ENCODE assay signal across 9 cellular contexts in the genomic region with DNA sequence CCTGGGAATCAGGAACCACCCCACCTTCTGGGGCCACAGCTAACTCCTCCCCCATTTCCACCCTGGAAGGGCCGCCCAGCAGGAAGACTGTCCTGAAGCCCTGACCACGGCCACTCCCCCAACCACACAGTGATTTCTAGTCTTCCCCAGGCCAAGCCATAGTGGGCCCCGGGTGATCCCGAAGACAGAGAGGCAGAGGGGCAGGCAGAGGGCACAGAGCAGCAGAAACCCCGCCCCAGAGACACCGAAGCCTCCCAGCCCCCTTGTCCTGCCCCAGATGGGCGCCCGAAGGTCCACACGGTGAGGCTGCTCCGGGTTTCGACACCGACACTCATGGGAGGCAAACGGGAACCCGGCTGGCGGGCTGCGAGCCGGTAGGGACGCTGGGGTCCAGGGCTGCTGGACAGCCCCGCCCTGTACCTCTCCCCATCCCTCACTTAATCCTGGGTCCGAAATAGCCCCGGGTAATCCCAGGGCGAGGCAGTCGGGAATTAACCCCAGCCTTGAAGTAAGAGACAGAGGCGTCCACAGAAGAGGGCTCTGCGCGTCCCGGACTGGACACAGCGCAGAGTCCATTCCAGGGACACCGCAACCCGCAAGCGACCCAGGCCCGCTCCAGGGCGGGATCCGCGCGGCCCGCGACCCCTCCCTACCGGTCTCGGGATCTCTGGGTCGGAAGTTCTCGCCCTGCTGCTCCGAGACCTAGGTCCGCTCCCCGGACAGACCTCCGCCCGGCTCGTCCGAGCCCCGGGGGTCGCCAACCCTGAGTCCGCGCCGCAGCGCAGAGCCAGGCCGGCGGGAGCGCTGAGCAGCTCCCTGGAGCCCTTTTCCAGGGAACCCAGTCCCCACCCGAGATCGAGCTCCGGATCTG.
DNase-seq lines count a peak whose midpoint lies in the region; ATAC-seq and TF ChIP-seq lines count a peak whose summit lies in the region.
"Had no signal": no experiment of that assay in that cellular context is flagged by ENCODE, and none has a peak within 500 bp of the region (broad histone marks: within the 10 kb centered on the region; RNA-seq: fewer than 3 reads in every experiment).

No MANE protein-coding gene starts in this region.

- H3K4me1 ChIP-seq in stomach = peaks cover 8 to 33% (median 17%) of the 10 kb centered on the region in 4 donors

- TF ChIP-seq POLR2A in stomach (IDR thresholded peaks at IDR 0.05) = no peak

- H3K4me3 ChIP-seq in stomach = peak overlapping the region; percentile 50 to 59 (median 53)

- H3K36me3 ChIP-seq in stomach = no peaks in the 10 kb centered on the region

- 5 to 13% (median 6%) methylated on average over 20 to 61 of the region's 61 CpGs for WGBS in stomach, 5 donors

- DNase-seq in NCI-H146 (lab: John Stamatoyannopoulos, UW) (peak; percentile 46), NCI-H146 treated with DMSO at 0.1 percent for 48 hours (lab: John Stamatoyannopoulos, UW; ENCODE audit: unreplicated experiment) (no peak), stomach (no peak), 8988T (no peak), HT-29 (ENCODE audit: low spot score) (no peak)
- DNase-seq: activated CD8-positive, alpha-beta memory T cell treated with anti-CD3 and anti-CD28 coated beads for 24 hours had no signal

- intact Hi-C loops in stomach (cut with DNase I; ENCODE audit: low total_unique reads) = no loop called here

- H3K9me3 ChIP-seq in stomach = peaks cover 5 to 15% (median 13%) of the 10 kb centered on the region in 4 donors

- peak overlapping the region; percentile 59 for H3K27ac ChIP-seq in angular gyrus (ENCODE audit: low read depth, low read length)
- peak overlapping the region; percentile 10 for H3K27ac ChIP-seq in layer of hippocampus (ENCODE audit: low read depth, low read length)
- H3K27ac ChIP-seq in stomach = peak overlapping the region; percentile 55 to 82 (median 66)

- H3K27me3 ChIP-seq in layer of hippocampus (ENCODE audit: control insufficient read depth, insufficient read depth, low read length) (no peaks in the 10 kb centered on the region), stomach (peaks cover 0 to 89% (median 36%) of the 10 kb centered on the region in 3 donors)

- no peak for TF ChIP-seq EP300 in stomach (IDR thresholded peaks at IDR 0.05)

- TF ChIP-seq CTCF in stomach (IDR thresholded peaks at IDR 0.05) = no peak

- no peak for ATAC-seq in HG02840 (IDR thresholded peaks at IDR 0.05; ENCODE audit: low FRiP score, unreplicated experiment)

Comparison
In these comparisons a context has a peak if more than half of its experiments do, and no peak if none do; other contexts are left out.
1. H3K27ac ChIP-seq: peak in every context shown above with its lines; median percentile 66 in stomach; 59 in angular gyrus; 10 in layer of hippocampus.